Comparison of ENCODE assay signal across 20 cellular contexts in the genomic region with DNA sequence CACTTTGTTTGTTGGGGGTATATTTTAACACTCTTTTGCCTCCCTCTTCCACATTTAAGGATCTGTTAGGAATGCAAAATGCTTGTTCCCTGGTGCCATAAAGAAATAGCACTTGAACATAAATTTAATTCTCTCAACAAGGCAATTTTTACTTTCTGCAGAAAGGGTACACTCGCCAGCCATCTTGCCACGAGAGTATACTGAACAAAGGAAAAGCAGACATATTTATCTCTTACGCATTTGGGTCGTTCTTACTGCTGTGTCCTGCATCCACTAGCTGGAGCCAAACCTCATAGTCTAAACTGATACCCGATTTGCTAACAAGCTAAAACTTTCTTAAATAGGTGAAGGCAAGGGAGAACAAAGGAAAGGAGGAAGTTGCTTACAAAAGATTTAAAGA.
"Had no signal": no experiment of that assay in that cellular context is flagged by ENCODE, and none has a peak within 500 bp of the region (broad histone marks: within the 10 kb centered on the region; RNA-seq: fewer than 3 reads in every experiment).

No MANE protein-coding gene starts in this region.

- H3K9me3 ChIP-seq: sigmoid colon had no signal

- ATAC-seq: effector memory CD8-positive, alpha-beta T cell; gastroesophageal sphincter; left lobe of liver; naive thymus-derived CD4-positive, alpha-beta T cell; stimulated activated naive B cell treated with anti-CD40 and anti-IgM and Interleukin-4, amounts not matched to agents 10 μg/mL and 1 μg/mL and 100 μg/mL, for 72 hours had no signal

- H3K4me3 ChIP-seq: esophagus muscularis mucosa, gastroesophageal sphincter, sigmoid colon, skin epidermis, stomach, thoracic aorta had no signal

- H3K27ac ChIP-seq: epithelial cell of prostate, esophagus muscularis mucosa, gastroesophageal sphincter, sigmoid colon, skin epidermis, stomach, thoracic aorta had no signal

- H3K4me1 ChIP-seq: esophagus muscularis mucosa, gastroesophageal sphincter, sigmoid colon had no signal

- H3K27me3 ChIP-seq: esophagus muscularis mucosa, gastroesophageal sphincter, sigmoid colon, stomach had no signal

- H3K36me3 ChIP-seq: esophagus muscularis mucosa, gastroesophageal sphincter, sigmoid colon, stomach, thoracic aorta had no signal

- DNase-seq: effector memory CD8-positive, alpha-beta T cell; glutamatergic neuron; islet precursor cell; mammary epithelial cell; naive thymus-derived CD4-positive, alpha-beta T cell; nephron progenitor cell; posterior cingulate gyrus; sigmoid colon; stimulated activated CD4-positive, alpha-beta T cell treated with anti-CD3 and anti-CD28 coated beads, Interleukin-2, amount 100 ng/mL, for 24 hours; stimulated activated CD4-positive, alpha-beta T cell treated with anti-CD3 and anti-CD28 coated beads, Interleukin-4, amount 100 ng/mL, for 4 hours; stimulated activated naive B cell treated with anti-CD40 and anti-IgM and Interleukin-4, amounts not matched to agents 10 μg/mL and 1 μg/mL and 100 μg/mL, for 72 hours; stomach; substantia nigra; trophoblast cell had no signal
